ENCODE assay signal across 21 cellular contexts in genomic region chr13:106407338-106407737, GRCh38.
A peak's percentile ranks its signal among the peaks of the same experiment; 100 is the strongest.
DNase-seq lines count a peak whose midpoint lies in the region; ATAC-seq and TF ChIP-seq lines count a peak whose summit lies in the region.
"Had no signal": no experiment of that assay in that cellular context is flagged by ENCODE, and none has a peak within 500 bp of the region (broad histone marks: within the 10 kb centered on the region; RNA-seq: fewer than 3 reads in every experiment).

No MANE protein-coding gene starts in this region.

- in situ Hi-C loops in mammary epithelial cell (cut with MboI; ENCODE audit: low sequenced_read_pairs in 2 of 2) = no loop called here

- H3K4me1 ChIP-seq in mammary epithelial cell (ENCODE audit: insufficient read depth, low read length) = peaks cover 5% of the 10 kb centered on the region
- no peaks in the 10 kb centered on the region for H3K4me1 ChIP-seq in right lobe of liver
- H3K4me1 ChIP-seq in upper lobe of right lung = no peaks in the 10 kb centered on the region
- H3K4me1 ChIP-seq: sigmoid colon had no signal

- H3K4me2 ChIP-seq in mammary epithelial cell (ENCODE audit: insufficient read depth, low read depth, low read length) = no peak overlapping the region

- 68% methylated on average over 8 of the region's 8 CpGs for WGBS in mammary epithelial cell (ENCODE audit: low coverage, missing lambda C conversion rate)
- WGBS in right lobe of liver (ENCODE audit: insufficient coverage, low coverage, low lambda C conversion rate, missing lambda C conversion rate) = 57% methylated on average over 7 of the region's 8 CpGs

- dilution Hi-C loops in mammary epithelial cell (cut with HindIII; ENCODE audit: low sequenced_read_pairs) = no loop called here

- ATAC-seq in GM19395 (IDR thresholded peaks at IDR 0.05; ENCODE audit: unreplicated experiment) (peak; percentile 55), HG03558 (IDR thresholded peaks at IDR 0.05; ENCODE audit: extremely low read depth, unreplicated experiment) (peak; percentile 56), right lobe of liver (no peak), upper lobe of right lung (no peak)
- ATAC-seq: activated T-cell treated with anti-CD3 and anti-CD28 coated beads, Interleukin-2, amount 50 U/mL, for 4 hours; effector memory CD8-positive, alpha-beta T cell; left lobe of liver; stimulated activated memory B cell treated with anti-CD40 and anti-IgM and Interleukin-4, amounts not matched to agents 10 μg/mL and 1 μg/mL and 100 μg/mL, for 72 hours had no signal

- no peak for TF ChIP-seq POLR2A in right lobe of liver (IDR thresholded peaks at IDR 0.05)

- H3K9me3 ChIP-seq in mammary epithelial cell (replicated peaks; ENCODE audit: insufficient read depth, low read length) = no peaks in the 10 kb centered on the region
- H3K9me3 ChIP-seq in right lobe of liver = no peaks in the 10 kb centered on the region
- H3K9me3 ChIP-seq in upper lobe of right lung = no peaks in the 10 kb centered on the region
- H3K9me3 ChIP-seq: sigmoid colon had no signal

- H3K27ac ChIP-seq in mammary epithelial cell (ENCODE audit: insufficient read depth, low read depth, low read length) (no peak overlapping the region), right lobe of liver (no peak overlapping the region), upper lobe of right lung (no peak overlapping the region)
- H3K27ac ChIP-seq: C4-2B, sigmoid colon had no signal

- no peaks in the 10 kb centered on the region for H3K79me2 ChIP-seq in mammary epithelial cell (ENCODE audit: insufficient read depth, low read length)

- peak overlapping the region; percentile 70 for H2AFZ ChIP-seq in mammary epithelial cell (ENCODE audit: low read depth, low read length)

- BruUV-seq in mammary epithelial cell (replicated peaks; lab: Mats Ljungman, UMichigan) = no TSS peak

- no peak overlapping the region for H3K9ac ChIP-seq in mammary epithelial cell (ENCODE audit: insufficient read depth, low read length)

- intact Hi-C loops in mammary epithelial cell (cut with micrococcal nuclease) = no loop called here
- intact Hi-C loops in right lobe of liver (cut with DNase I) = no loop called here
- intact Hi-C loops in upper lobe of right lung (cut with DNase I) = no loop called here

- H3K36me3 ChIP-seq in mammary epithelial cell (ENCODE audit: insufficient read depth, low read length) (no peaks in the 10 kb centered on the region), right lobe of liver (no peaks in the 10 kb centered on the region), upper lobe of right lung (no peaks in the 10 kb centered on the region)
- H3K36me3 ChIP-seq: sigmoid colon had no signal

- TF ChIP-seq CTCF in mammary epithelial cell (conservative IDR thresholded peaks at IDR 0.05 in 1 of 2, IDR thresholded peaks at IDR 0.05 in 1 of 2; ENCODE audit: extremely low read depth in 1 of 2, insufficient read depth in 1 of 2, low read depth in 1 of 2, low read length in 2 of 2) (no peak), right lobe of liver (IDR thresholded peaks at IDR 0.05) (no peak), upper lobe of right lung (IDR thresholded peaks at IDR 0.05) (no peak)

- H3K27me3 ChIP-seq in mammary epithelial cell (ENCODE audit: insufficient read depth, low read length) (no peaks in the 10 kb centered on the region), right lobe of liver (no peaks in the 10 kb centered on the region), upper lobe of right lung (no peaks in the 10 kb centered on the region)
- H3K27me3 ChIP-seq: sigmoid colon had no signal

- CTCF ChIA-PET in mammary epithelial cell (lab: Charles Lee; ENCODE audit: low non-redundant PET) = no interaction called here

- H3K4me3 ChIP-seq in mammary epithelial cell (replicated peaks in 1 of 3; ENCODE audit: insufficient read depth in 1 of 3, low read depth in 2 of 3, low read length in 3 of 3) = no peak overlapping the region
- H3K4me3 ChIP-seq in right lobe of liver = no peak overlapping the region
- no peak overlapping the region for H3K4me3 ChIP-seq in upper lobe of right lung
- H3K4me3 ChIP-seq: sigmoid colon had no signal

- DNase-seq in ELF-1 (ENCODE audit: low read depth, low spot score) (peak; percentile 79), mammary epithelial cell (peak; percentile 24), right lobe of liver (no peak), kidney tubule cell (ENCODE audit: low spot score) (no peak), NCI-H2227 (lab: John Stamatoyannopoulos, UW; ENCODE audit: unreplicated experiment) (no peak), upper lobe of right lung (no peak)
- DNase-seq: activated T-cell treated with anti-CD3 and anti-CD28 coated beads, Interleukin-2, amount 50 U/mL, for 4 hours; aorta; effector memory CD8-positive, alpha-beta T cell; GDM1; glutamatergic neuron; midbrain; NCI-H1105 treated with DMSO at 0.1 percent for 48 hours; NCI-H2107; NCI-H524 treated with DMSO at 0.1 percent for 48 hours; sigmoid colon had no signal

- H4K20me1 ChIP-seq in mammary epithelial cell (ENCODE audit: insufficient read depth, low read length) = no peaks in the 10 kb centered on the region

Comparison
In these comparisons a context has a peak if more than half of its experiments do, and no peak if none do; other contexts are left out.
1. DNase-seq: peak in ELF-1 (single experiment) and mammary epithelial cell (single experiment); none in right lobe of liver (0 of 3), kidney tubule cell (single experiment), NCI-H2227 (single experiment) and upper lobe of right lung (single experiment).
2. ATAC-seq: peak in GM19395 (single experiment) and HG03558 (single experiment); none in right lobe of liver (0 of 4) and upper lobe of right lung (single experiment).